In genomic region chr5:133993152-133993548, GRCh38 we compare ENCODE assay signal across 11 cellular contexts. TPM values are rescaled to one million over a fixed set of nuclear protein-coding genes. Genes with fewer than 3 reads are reported as not detected.
DNase-seq lines count a peak whose midpoint lies in the region; ATAC-seq and TF ChIP-seq lines count a peak whose summit lies in the region.
"Had no signal": no experiment of that assay in that cellular context is flagged by ENCODE, and none has a peak within 500 bp of the region (broad histone marks: within the 10 kb centered on the region; RNA-seq: fewer than 3 reads in every experiment).

No MANE protein-coding gene starts in this region.

- TF ChIP-seq CTCF in heart right ventricle (IDR thresholded peaks at IDR 0.05) (no peak), fibroblast of pulmonary artery (IDR thresholded peaks at IDR 0.05; ENCODE audit: low read length, missing control alignments) (no peak), tibial artery (IDR thresholded peaks at IDR 0.05) (no peak)

- peaks cover 0 to 47% (median 26%) of the 10 kb centered on the region in 9 donors for H3K36me3 ChIP-seq in heart right ventricle
- H3K36me3 ChIP-seq in tibial artery, result peaks cover 27 to 39% (median 32%) of the 10 kb centered on the region in 3 donors

- intact Hi-C loops in heart right ventricle (cut with DNase I), result no loop called here
- intact Hi-C loops in cardiac septum (cut with DNase I), result no loop called here
- intact Hi-C loops in tibial artery (cut with DNase I; ENCODE audit: low total_unique reads), result no loop called here

- peaks cover 18 to 81% (median 63%) of the 10 kb centered on the region in 9 donors for H3K4me1 ChIP-seq in heart right ventricle
- peaks cover 5 to 62% (median 50%) of the 10 kb centered on the region in 4 donors for H3K4me1 ChIP-seq in tibial artery

- H3K27ac ChIP-seq in heart right ventricle (peak overlapping the region in 9 of 10 donors; percentile 11 to 85 (median 77)), tibial artery (peak overlapping the region; percentile 6 to 48)
- H3K27ac ChIP-seq: testis had no signal

- DNase-seq in heart right ventricle (no peak), cardiac septum (ENCODE audit: low spot score) (no peak), RPMI7951 (ENCODE audit: low read depth) (peak; percentile 38), fibroblast of pulmonary artery (ENCODE audit: low read depth) (peak; percentile 60), tibial artery (no peak), C1 segment of cervical spinal cord (lab: John Stamatoyannopoulos, UW) (no peak)
- DNase-seq in activated CD4-positive, alpha-beta T cell treated with anti-CD3 and anti-CD28 coated beads for 48 hours, result no peak
- DNase-seq: GOT3; NK-92 treated with Interleukin-12 subunit alpha and Interleukin-12 subunit beta, amount 100 ng/mL, for 24 hours had no signal

- H3K9me3 ChIP-seq in heart right ventricle (no peaks in the 10 kb centered on the region), tibial artery (no peaks in the 10 kb centered on the region)
- H3K9me3 ChIP-seq: testis had no signal

- H3K27me3 ChIP-seq in heart right ventricle (no peaks in the 10 kb centered on the region), tibial artery (no peaks in the 10 kb centered on the region)
- H3K27me3 ChIP-seq: testis had no signal

- H3K4me3 ChIP-seq in heart right ventricle, result no peak overlapping the region
- H3K4me3 ChIP-seq in fibroblast of pulmonary artery (replicated peaks; ENCODE audit: low read depth, low read length), result no peak overlapping the region
- no peak overlapping the region for H3K4me3 ChIP-seq in tibial artery
- H3K4me3 ChIP-seq: testis had no signal

- ATAC-seq in heart right ventricle (peak in 3 of 8 donors; percentile 13 to 34 (median 15)), HG03280 (IDR thresholded peaks at IDR 0.05; ENCODE audit: unreplicated experiment) (no peak)

- 19 to 35% methylated on average over 1 of the region's 1 CpG for WGBS in heart right ventricle, 2 donors

RNA-seq across cellular contexts. Expression of gene VDAC1, which starts 11.6 kb away (rescaled TPM):
- total RNA-seq in heart right ventricle, result 100 to 1,000 TPM; 440 to 609 (median 535) TPM
- 100 to 1,000 TPM; 229 to 359 TPM for polyA plus RNA-seq in heart right ventricle
- 429 TPM for total RNA-seq in cardiac septum
- total RNA-seq in RPMI7951 (2014; rRNA removed; shearing (Covaris generic)), result 387 and 419 TPM in 2 replicates

RNA-seq across cellular contexts. Expression of gene C5orf15, which starts 24.7 kb away (rescaled TPM):
- total RNA-seq in heart right ventricle (10 to 100 TPM; 31.0 to 55.3 (median 34.2) TPM), cardiac septum (22.5 TPM)
- polyA plus RNA-seq in heart right ventricle, result 10 to 100 TPM; 22.2 to 28.7 TPM
- 213 and 256 TPM in 2 replicates for total RNA-seq in RPMI7951 (2014; rRNA removed; shearing (Covaris generic))

Comparison
In these comparisons a context has a peak if more than half of its experiments do, and no peak if none do; other contexts are left out.
1. DNase-seq: peak in RPMI7951 (single experiment) and fibroblast of pulmonary artery (single experiment); none in heart right ventricle (0 of 2), cardiac septum (single experiment), tibial artery (0 of 2), C1 segment of cervical spinal cord (0 of 14) and activated CD4-positive, alpha-beta T cell treated with anti-CD3 and anti-CD28 coated beads for 48 hours (single experiment).